Comparison of ENCODE assay signal across 18 cellular contexts in genomic region chr19:43545981-43546380, GRCh38. TPM values are rescaled to one million over a fixed set of nuclear protein-coding genes. Genes with fewer than 3 reads are reported as not detected.
DNase-seq lines count a peak whose midpoint lies in the region; ATAC-seq and TF ChIP-seq lines count a peak whose summit lies in the region.
"Had no signal": no experiment of that assay in that cellular context is flagged by ENCODE, and none has a peak within 500 bp of the region (broad histone marks: within the 10 kb centered on the region; RNA-seq: fewer than 3 reads in every experiment).

No MANE protein-coding gene starts in this region.

- no peaks in the 10 kb centered on the region for H3K79me2 ChIP-seq in PC-9 (ENCODE audit: low read depth)

- H3F3A ChIP-seq in PC-9 (ENCODE audit: insufficient read depth, low read depth), result no peaks in the 10 kb centered on the region

- no peak overlapping the region for H2BK5ac ChIP-seq in neuronal stem cell (ENCODE audit: low read length)

- no peak overlapping the region for H3K4me3 Mint-ChIP-seq in CD4-positive, alpha-beta T cell
- H3K4me3 Mint-ChIP-seq: CD8-positive, alpha-beta memory T cell; H9 had no signal

- peaks cover 5 to 7% of the 10 kb centered on the region in 2 donors for H3K36me3 Mint-ChIP-seq in activated naive CD4-positive, alpha-beta T cell treated with anti-CD3 and anti-CD28 coated beads, Interleukin-2, amount 50 U/mL, for 72 hours
- peaks cover 83% of the 10 kb centered on the region for H3K36me3 Mint-ChIP-seq in CD4-positive, alpha-beta T cell (ENCODE audit: low read depth)

- no peaks in the 10 kb centered on the region for H3K9me3 ChIP-seq in CD4-positive, alpha-beta T cell (ENCODE audit: control insufficient read depth, low read length)
- no peaks in the 10 kb centered on the region for H3K9me3 ChIP-seq in neuronal stem cell (replicated peaks in 1 of 2; ENCODE audit: control insufficient read depth in 2 of 2, insufficient read depth in 1 of 2, low read depth in 1 of 2, low read length in 2 of 2)
- no peaks in the 10 kb centered on the region for H3K9me3 ChIP-seq in PC-9 (ENCODE audit: insufficient read depth, low read depth)
- H3K9me3 ChIP-seq: Caco-2 had no signal

- H3K27ac Mint-ChIP-seq in activated naive CD4-positive, alpha-beta T cell treated with anti-CD3 and anti-CD28 coated beads, Interleukin-2, amount 50 U/mL, for 72 hours, result peak overlapping the region; percentile 65 to 82
- no peak overlapping the region for H3K27ac Mint-ChIP-seq in CD4-positive, alpha-beta T cell

- H3K79me1 ChIP-seq in neuronal stem cell (ENCODE audit: low read depth, low read length), result no peaks in the 10 kb centered on the region

- H3K14ac ChIP-seq in neuronal stem cell (ENCODE audit: low read length), result no peak overlapping the region

- H4K91ac ChIP-seq in neuronal stem cell (ENCODE audit: low read depth, low read length, poor library complexity), result no peak overlapping the region

- no peaks in the 10 kb centered on the region for H3K4me1 Mint-ChIP-seq in CD4-positive, alpha-beta T cell (ENCODE audit: low read depth)
- H3K4me1 Mint-ChIP-seq: CD8-positive, alpha-beta memory T cell; H9 had no signal

- no peak overlapping the region for H3K4ac ChIP-seq in neuronal stem cell (ENCODE audit: low read length)

- H3K4me1 ChIP-seq in neuronal stem cell (ENCODE audit: control insufficient read depth in 2 of 2, insufficient read depth in 1 of 2, low read depth in 1 of 2, low read length in 2 of 2) (no peaks in the 10 kb centered on the region), PC-9 (replicated peaks; ENCODE audit: insufficient read depth) (no peaks in the 10 kb centered on the region)
- H3K4me1 ChIP-seq: Caco-2 had no signal

- no peak overlapping the region for H2BK15ac ChIP-seq in neuronal stem cell (ENCODE audit: low read length)

- H3K27ac ChIP-seq in CD4-positive, alpha-beta T cell (ENCODE audit: low read depth, low read length), result peak overlapping the region; percentile 10
- H3K27ac ChIP-seq in neuronal stem cell (replicated peaks; ENCODE audit: low read length), result no peak overlapping the region
- H3K27ac ChIP-seq in PC-9, result no peak overlapping the region
- H3K27ac ChIP-seq: C4-2B had no signal

- H3K9me3 Mint-ChIP-seq in activated naive CD4-positive, alpha-beta T cell treated with anti-CD3 and anti-CD28 coated beads, Interleukin-2, amount 50 U/mL, for 72 hours, result no peaks in the 10 kb centered on the region
- H3K9me3 Mint-ChIP-seq in CD4-positive, alpha-beta T cell, result no peaks in the 10 kb centered on the region
- H3K9me3 Mint-ChIP-seq: CD8-positive, alpha-beta memory T cell; H9 had no signal

- no peak overlapping the region for H2BK12ac ChIP-seq in neuronal stem cell (ENCODE audit: low read length)

- H3K9ac ChIP-seq in neuronal stem cell (ENCODE audit: low read depth, low read length, poor library complexity), result no peak overlapping the region

- DNase-seq in activated naive CD4-positive, alpha-beta T cell treated with anti-CD3 and anti-CD28 coated beads, Interleukin-2, amount 50 U/mL, for 72 hours (ENCODE audit: low spot score in 2 of 2), result no peak
- no peak for DNase-seq in activated naive CD4-positive, alpha-beta T cell treated with anti-CD3 and anti-CD28 coated beads, Interleukin-2, amount 50 U/mL, for 16 hours
- no peak for DNase-seq in CD4-positive, alpha-beta T cell
- DNase-seq in neuronal stem cell (ENCODE audit: low spot score), result no peak
- no peak for DNase-seq in PC-9
- DNase-seq: 8988T; AML-193; Caco-2; CD8-positive, alpha-beta memory T cell; DND-41; GDM1; GOT3; H9; IMR-90 had no signal

- peak overlapping the region; percentile 17 for H4K8ac ChIP-seq in neuronal stem cell (ENCODE audit: low read depth, low read length)

- CTCF ChIA-PET in CD4-positive, alpha-beta T cell (lab: Charles Lee), result no interaction called here
- CTCF ChIA-PET in PC-9 (lab: Charles Lee), result no interaction called here

- no CpG with 5 or more reads among the region's 2 CpGs for WGBS in neuronal stem cell (ENCODE audit: extremely low coverage in 2 of 2, insufficient read length in 2 of 2, insufficient replicate concordance in 1 of 2), 2 donors

- no peak overlapping the region for H2AK5ac ChIP-seq in neuronal stem cell (ENCODE audit: low read depth, low read length)

- no peak overlapping the region for H2AFZ ChIP-seq in neuronal stem cell (ENCODE audit: low read length)
- H2AFZ ChIP-seq in PC-9, result no peak overlapping the region

- intact Hi-C loops in CD4-positive, alpha-beta T cell (cut with DNase I, micrococcal nuclease), result no loop called here
- intact Hi-C loops in PC-9 (cut with micrococcal nuclease; ENCODE audit: unreplicated experiment), result no loop called here

- no peaks in the 10 kb centered on the region for H3K27me3 Mint-ChIP-seq in CD4-positive, alpha-beta T cell
- H3K27me3 Mint-ChIP-seq: CD8-positive, alpha-beta memory T cell had no signal

- POLR2A ChIA-PET in CD4-positive, alpha-beta T cell (lab: Charles Lee), result no interaction called here
- POLR2A ChIA-PET in PC-9 (lab: Charles Lee; ENCODE audit: unreplicated experiment), result no interaction called here

- no peaks in the 10 kb centered on the region for H3K9me2 ChIP-seq in PC-9 (ENCODE audit: insufficient read depth)

- H2BK120ac ChIP-seq in neuronal stem cell (ENCODE audit: low read depth, low read length), result no peak overlapping the region

- no peaks in the 10 kb centered on the region for H4K20me1 ChIP-seq in PC-9 (ENCODE audit: insufficient read depth)

- H3K27me3 ChIP-seq in CD4-positive, alpha-beta T cell (ENCODE audit: control insufficient read depth, insufficient read depth, low read length), result no peaks in the 10 kb centered on the region
- no peaks in the 10 kb centered on the region for H3K27me3 ChIP-seq in neuronal stem cell (ENCODE audit: control insufficient read depth in 3 of 3, insufficient read depth in 3 of 3, low read depth in 1 of 3, low read length in 3 of 3)
- no peaks in the 10 kb centered on the region for H3K27me3 ChIP-seq in PC-9 (ENCODE audit: insufficient read depth, low read depth)

- H3K23ac ChIP-seq in neuronal stem cell (ENCODE audit: low read depth, low read length, poor library complexity), result peak overlapping the region; percentile 43

- no TSS peak for BruUV-seq in PC-9 (replicated peaks; lab: Mats Ljungman, UMichigan)

- H3K18ac ChIP-seq in neuronal stem cell (ENCODE audit: low read length), result no peak overlapping the region

- ATAC-seq in activated naive CD4-positive, alpha-beta T cell treated with anti-CD3 and anti-CD28 coated beads, Interleukin-2, amount 50 U/mL, for 72 hours, result no peak
- no peak for ATAC-seq in CD4-positive, alpha-beta T cell (ENCODE audit: poor library complexity)
- ATAC-seq in GM18907 (IDR thresholded peaks at IDR 0.05; ENCODE audit: unreplicated experiment) (no peak), HG02678 (IDR thresholded peaks at IDR 0.05; ENCODE audit: unreplicated experiment) (no peak)

- no peak for TF ChIP-seq CTCF in CD4-positive, alpha-beta T cell (IDR thresholded peaks at IDR 0.05)
- TF ChIP-seq CTCF in PC-9 (conservative IDR thresholded peaks at IDR 0.05), result no peak

- H3K4me3 ChIP-seq in neuronal stem cell (ENCODE audit: low read length in 2 of 2) (no peak overlapping the region), PC-9 (no peak overlapping the region)

- H3K36me3 ChIP-seq in neuronal stem cell (replicated peaks in 1 of 2; ENCODE audit: control insufficient read depth in 2 of 2, insufficient read depth in 2 of 2, low read length in 2 of 2) (peaks cover 48 to 89% of the 10 kb centered on the region in 2 donors), PC-9 (ENCODE audit: low read depth) (no peaks in the 10 kb centered on the region)

- H3K4me2 ChIP-seq in neuronal stem cell (ENCODE audit: insufficient read depth, low read length, poor library complexity, severe bottlenecking) (no peak overlapping the region), PC-9 (no peak overlapping the region)

RNA-seq across cellular contexts. Expression of gene ZNF575, which starts 13.0 kb away (rescaled TPM):
- total RNA-seq in activated naive CD4-positive, alpha-beta T cell treated with anti-CD3 and anti-CD28 coated beads, Interleukin-2, amount 50 U/mL, for 72 hours, result 1 to 10 TPM in 1 of 2 donors, under 1 TPM in 1; 0.98 to 3.3 TPM
- total RNA-seq in CD4-positive, alpha-beta T cell, result 1 to 10 TPM; 2.6 to 2.7 TPM
- 0.29 TPM for polyA plus RNA-seq in neuronal stem cell (2013, experiment 1 of 2)
- polyA plus RNA-seq in neuronal stem cell (2013, experiment 2 of 2), result 0.21 TPM
- 5.2 and 6.5 TPM in 2 replicates for total RNA-seq in PC-9 (2021)
- total RNA-seq: H9, IMR-90 had no signal

RNA-seq across cellular contexts. Expression of gene ETHE1, which starts 19.0 kb away (rescaled TPM):
- 10 to 100 TPM; 88.0 to 89.2 TPM for total RNA-seq in activated naive CD4-positive, alpha-beta T cell treated with anti-CD3 and anti-CD28 coated beads, Interleukin-2, amount 50 U/mL, for 72 hours
- total RNA-seq in CD4-positive, alpha-beta T cell, result 10 to 100 TPM; 20.2 to 21.7 TPM
- polyA plus RNA-seq in neuronal stem cell (2013, experiment 1 of 2), result 14.2 TPM
- 13.9 TPM for polyA plus RNA-seq in neuronal stem cell (2013, experiment 2 of 2)
- 83.4 and 89.3 TPM in 2 replicates for total RNA-seq in PC-9 (2021)

RNA-seq across cellular contexts. Expression of gene XRCC1, which starts 29.3 kb away (rescaled TPM):
- total RNA-seq in activated naive CD4-positive, alpha-beta T cell treated with anti-CD3 and anti-CD28 coated beads, Interleukin-2, amount 50 U/mL, for 72 hours, result 10 to 100 TPM; 36.9 to 39.5 TPM
- 10 to 100 TPM; 25.1 to 26.2 TPM for total RNA-seq in CD4-positive, alpha-beta T cell
- 45.5 TPM for polyA plus RNA-seq in neuronal stem cell (2013, experiment 1 of 2)
- 44.7 TPM for polyA plus RNA-seq in neuronal stem cell (2013, experiment 2 of 2)
- 37.2 and 45.1 TPM in 2 replicates for total RNA-seq in PC-9 (2021)

RNA-seq across cellular contexts. Expression of gene PINLYP, which starts 29.6 kb away (rescaled TPM):
- total RNA-seq in activated naive CD4-positive, alpha-beta T cell treated with anti-CD3 and anti-CD28 coated beads, Interleukin-2, amount 50 U/mL, for 72 hours, result 1 to 10 TPM; 6.5 to 9.0 TPM
- not detected for total RNA-seq in CD4-positive, alpha-beta T cell
- 8.4 TPM for polyA plus RNA-seq in neuronal stem cell (2013, experiment 1 of 2)
- 8.4 TPM for polyA plus RNA-seq in neuronal stem cell (2013, experiment 2 of 2)
- total RNA-seq in PC-9 (2021), result 0.53 and 2.0 TPM in 2 replicates
- total RNA-seq: Caco-2, HT-29 had no signal

RNA-seq across cellular contexts. Expression of gene PHLDB3, which starts 41.4 kb away (rescaled TPM):
- total RNA-seq in activated naive CD4-positive, alpha-beta T cell treated with anti-CD3 and anti-CD28 coated beads, Interleukin-2, amount 50 U/mL, for 72 hours, result 10 to 100 TPM; 23.1 to 27.3 TPM
- total RNA-seq in CD4-positive, alpha-beta T cell, result 10 to 100 TPM; 75.1 to 77.4 TPM
- polyA plus RNA-seq in neuronal stem cell (2013, experiment 1 of 2), result 8.0 TPM
- 7.9 TPM for polyA plus RNA-seq in neuronal stem cell (2013, experiment 2 of 2)
- total RNA-seq in PC-9 (2021), result 36.7 and 50.7 TPM in 2 replicates
